In genomic region chr13:98565726-98566577, GRCh38 we compare ENCODE assay signal across 1 cellular context.
TF ChIP-seq lines count a peak whose summit lies in the region.

No MANE protein-coding gene starts in this region.

TF ChIP-seq in SK-N-SH, 30 proteins besides CTCF, POLR2A, EP300 and RAD21 (continued from another document):
- no peak for TF ChIP-seq USF1 (IDR thresholded peaks at IDR 0.05; ENCODE audit: borderline replicate concordance, low read depth)
TF ChIP-seq in SK-N-SH: peak in this region for 0.
